8 cellular contexts compared by ENCODE assay signal in genomic region chr10:132536241-132536963, GRCh38. TPM values are rescaled to one million over a fixed set of nuclear protein-coding genes. Genes with fewer than 3 reads are reported as not detected.
DNase-seq lines count a peak whose midpoint lies in the region; ATAC-seq and TF ChIP-seq lines count a peak whose summit lies in the region.

No MANE protein-coding gene starts in this region.

- POLR2A ChIA-PET in BJ (lab: Charles Lee) (interaction anchor here (1.1 kb wide), 1 partner anchor 10 kb away, joined by 5 read pairs; no protein-coding TSS in a partner anchor), Panc1 (lab: Charles Lee) (no interaction called here)

- BruUV-seq in Panc1 (replicated peaks; lab: Mats Ljungman, UMichigan), result TSS peak; percentile 71

- H3K27ac ChIP-seq in Panc1 (ENCODE audit: low read length), result peak overlapping the region; percentile 83
- peak overlapping the region; percentile 51 for H3K27ac ChIP-seq in muscle layer of duodenum (ENCODE audit: low read length)

- no peak overlapping the region for H3K9ac ChIP-seq in endocrine pancreas (ENCODE audit: control insufficient read depth, insufficient read depth, low read length)

- H3K27me3 ChIP-seq in BJ (ENCODE audit: control insufficient read depth, insufficient read depth, low read length), result no peaks in the 10 kb centered on the region
- H3K27me3 ChIP-seq in Panc1 (ENCODE audit: control insufficient read depth, insufficient read depth, low read length), result no peaks in the 10 kb centered on the region
- no peaks in the 10 kb centered on the region for H3K27me3 ChIP-seq in endocrine pancreas (ENCODE audit: control insufficient read depth, insufficient read depth, low read length)
- no peaks in the 10 kb centered on the region for H3K27me3 ChIP-seq in muscle layer of duodenum (ENCODE audit: low read depth, low read length)

- TF ChIP-seq CTCF in BJ (IDR thresholded peaks at IDR 0.05; ENCODE audit: insufficient read depth, low read depth, low read length) (no peak), Panc1 (IDR thresholded peaks at IDR 0.05) (no peak), GM20000 (IDR thresholded peaks at IDR 0.05; ENCODE audit: extremely low read depth, missing control alignments) (no peak)

- H3K9me3 ChIP-seq in Panc1 (ENCODE audit: control insufficient read depth, insufficient read depth, low read depth, low read length) (peaks cover 4% of the 10 kb centered on the region; the same call in 1 of the 2 replicates), endocrine pancreas (ENCODE audit: control insufficient read depth, low read length) (no peaks in the 10 kb centered on the region), muscle layer of duodenum (ENCODE audit: control insufficient read depth in 1 of 2, low read length in 2 of 2) (no peaks in the 10 kb centered on the region)

- DNase-seq in BJ (ENCODE audit: low read depth) (no peak), Panc1 (ENCODE audit: low read depth, low spot score) (no peak), NCI-H345 (lab: John Stamatoyannopoulos, UW) (no peak), DMS79 (lab: John Stamatoyannopoulos, UW) (no peak), GM20000 (ENCODE audit: low spot score) (no peak)

- H3K4me3 ChIP-seq in BJ (ENCODE audit: low read depth, low read length), result peak overlapping the region; percentile 77
- H3K4me3 ChIP-seq in Panc1 (ENCODE audit: low read depth in 2 of 2, low read length in 2 of 2), result peak overlapping the region; percentile 66 to 73
- peak overlapping the region; percentile 25 for H3K4me3 ChIP-seq in endocrine pancreas (ENCODE audit: control insufficient read depth, insufficient read depth, low read length)
- H3K4me3 ChIP-seq in muscle layer of duodenum (ENCODE audit: low read depth in 1 of 2, low read length in 2 of 2), result peak overlapping the region; percentile 68 to 72

- in situ Hi-C loops in Panc1 (cut with HindIII; ENCODE audit: low pct_unique_long_range_greater_than_20kb, low sequenced_read_pairs), result no loop called here

- intact Hi-C loops in Panc1 (cut with micrococcal nuclease; ENCODE audit: unreplicated experiment), result loop anchor here (2.0 kb wide), 1 partner anchor 78 kb away; no protein-coding TSS in a partner anchor

- H3K36me3 ChIP-seq in BJ (ENCODE audit: control insufficient read depth, insufficient read depth, low read length) (no peaks in the 10 kb centered on the region; the same call in 1 of the 2 replicates), Panc1 (ENCODE audit: control insufficient read depth, insufficient read depth, low read length) (no peaks in the 10 kb centered on the region), endocrine pancreas (ENCODE audit: control insufficient read depth, insufficient read depth, low read length) (no peaks in the 10 kb centered on the region), muscle layer of duodenum (ENCODE audit: control insufficient read depth in 1 of 2, insufficient read depth in 2 of 2, low read length in 2 of 2) (no peaks in the 10 kb centered on the region)

- CTCF ChIA-PET in BJ (lab: Yijun Ruan, JAX) (interaction anchor here (0.7 to 1.0 kb wide), 3 partner anchors 72 to 96 kb away, joined by 3 to 7 read pairs (median 4); no protein-coding TSS in a partner anchor), Panc1 (lab: Charles Lee) (interaction anchor here (0.6 kb wide), 2 partner anchors 69 to 669 kb away, joined by 3 to 4 read pairs; no protein-coding TSS in a partner anchor)

- ATAC-seq in GM21723 (IDR thresholded peaks at IDR 0.05; ENCODE audit: unreplicated experiment), result peak; percentile 11
- peak; percentile 15 for ATAC-seq in Panc1

- H3K4me1 ChIP-seq in Panc1 (ENCODE audit: control insufficient read depth, insufficient read depth, low read length) (peaks cover 69% of the 10 kb centered on the region), endocrine pancreas (ENCODE audit: control insufficient read depth, insufficient read depth, low read length) (no peaks in the 10 kb centered on the region), muscle layer of duodenum (ENCODE audit: control insufficient read depth in 1 of 2, insufficient read depth in 2 of 2, low read length in 2 of 2) (peaks cover 8 to 39% of the 10 kb centered on the region in 2 donors)

RNA-seq across cellular contexts. Expression of gene INPP5A, which starts 1.2 kb away (rescaled TPM):
- polyA plus RNA-seq in BJ (2011; rRNA removed), result 59.1 and 60.1 TPM in 2 replicates
- polyA minus RNA-seq in BJ (2011; rRNA and poly(A)+ RNA removed), result 46.3 and 61.1 TPM in 2 replicates
- total RNA-seq in Panc1 (2021; ENCODE audit: unreplicated experiment), result 60.0 TPM
- 78.4 TPM for polyA plus RNA-seq in Panc1 (2012; ENCODE audit: insufficient read length)

Comparison
In these comparisons a context has a peak if more than half of its experiments do, and no peak if none do; other contexts are left out.
1. H3K4me3 ChIP-seq: peak in every context shown above with its lines; median percentile 77 in BJ; 70 in muscle layer of duodenum; 70 in Panc1; 25 in endocrine pancreas.